Comparison of ENCODE assay signal across 8 cellular contexts in the genomic region with DNA sequence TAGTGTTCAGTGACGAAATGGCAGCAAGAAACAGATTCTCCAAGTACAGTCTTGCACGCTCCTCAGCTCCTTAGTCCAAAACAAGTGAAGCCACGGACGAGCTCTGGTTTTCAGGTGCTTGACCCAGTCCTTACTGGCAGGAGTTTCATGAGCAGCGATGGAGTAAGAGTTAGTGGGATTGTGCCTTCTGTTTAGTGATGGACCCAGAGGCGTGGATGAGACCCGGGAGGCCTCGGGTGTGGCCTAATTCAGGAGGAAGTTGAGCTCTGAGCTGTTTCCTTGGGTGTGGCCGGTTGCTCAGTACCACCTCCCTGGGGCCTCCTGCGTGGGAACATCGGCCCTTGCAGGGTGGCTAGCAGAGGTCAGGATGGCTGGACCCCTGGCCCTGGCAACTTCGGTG. TPM values are rescaled to one million over a fixed set of nuclear protein-coding genes. Genes with fewer than 3 reads are reported as not detected.
DNase-seq lines count a peak whose midpoint lies in the region; ATAC-seq, FAIRE-seq and TF ChIP-seq lines count a peak whose summit lies in the region.

No MANE protein-coding gene starts in this region.

- peak; percentile 60 for ATAC-seq in GM18909 (IDR thresholded peaks at IDR 0.05; ENCODE audit: poor library complexity, unreplicated experiment)
- ATAC-seq in HG02884 (IDR thresholded peaks at IDR 0.05; ENCODE audit: unreplicated experiment) = peak; percentile 34

- no peak overlapping the region for H3K4me3 Mint-ChIP-seq in neural progenitor cell

- no peak overlapping the region for H3K9ac ChIP-seq in neural progenitor cell

- H3K36me3 Mint-ChIP-seq in neural progenitor cell = peaks cover 24% of the 10 kb centered on the region

- H3K27ac ChIP-seq in dorsolateral prefrontal cortex = peak overlapping the region; percentile 49 to 98 (median 91)
- H3K27ac ChIP-seq in neural progenitor cell = no peak overlapping the region

- H3K4me2 ChIP-seq in neural progenitor cell = no peak overlapping the region

- no peaks in the 10 kb centered on the region for H3K79me2 ChIP-seq in neural progenitor cell (ENCODE audit: low read depth)

- intact Hi-C loops in dorsolateral prefrontal cortex (cut with DNase I) = loop anchor here (2.0 to 10.0 kb wide), 5 partner anchors 52 to 282 kb away; a partner anchor contains a TSS

- TF ChIP-seq CTCF in dorsolateral prefrontal cortex (IDR thresholded peaks at IDR 0.05 in 54 of 56, conservative IDR thresholded peaks at IDR 0.05 in 2 of 56; ENCODE audit: low read depth in 1 of 56, partially characterized antibody in 56 of 56) (no peak), neural progenitor cell (IDR thresholded peaks at IDR 0.05) (no peak)

- peaks cover 47% of the 10 kb centered on the region for H3K4me1 ChIP-seq in neural progenitor cell

- H3K9me3 Mint-ChIP-seq in neural progenitor cell = no peaks in the 10 kb centered on the region

- peak; percentile 36 for DNase-seq in SKM-1 treated with dmso at 0.1 percent for 144 hours (lab: John Stamatoyannopoulos, UW; ENCODE audit: unreplicated experiment)
- DNase-seq in dorsolateral prefrontal cortex = no peak
- DNase-seq in stimulated activated CD4-positive, alpha-beta T cell treated with anti-CD3 and anti-CD28 coated beads, Interleukin-4, amount 100 ng/mL, for 24 hours = peak; percentile 8
- DNase-seq in epidermal melanocyte (ENCODE audit: insufficient read length, low spot score) = no peak
- no peak for DNase-seq in neural progenitor cell (ENCODE audit: low spot score)
- no peak for DNase-seq in GM12891 (ENCODE audit: insufficient read length, low spot score)

- H3K27ac Mint-ChIP-seq in neural progenitor cell = no peak overlapping the region

- H2AFZ ChIP-seq in neural progenitor cell (replicated peaks) = no peak overlapping the region

- peaks cover 20% of the 10 kb centered on the region for H3F3A ChIP-seq in neural progenitor cell (ENCODE audit: low read depth)

- FAIRE-seq in GM12891 (lab: Jason Lieb, UNC) = no peak

- TF ChIP-seq POLR2A in GM12891 (IDR thresholded peaks at IDR 0.05; ENCODE audit: low read depth, low read length) = no peak

- H3K9me3 ChIP-seq in neural progenitor cell (ENCODE audit: low read depth) = no peaks in the 10 kb centered on the region

- H3K36me3 ChIP-seq in neural progenitor cell = no peaks in the 10 kb centered on the region

- H4K20me1 ChIP-seq in neural progenitor cell (ENCODE audit: low read depth) = peaks cover 84% of the 10 kb centered on the region

- H3K4me1 Mint-ChIP-seq in neural progenitor cell = peaks cover 63% of the 10 kb centered on the region

- no peaks in the 10 kb centered on the region for H3K27me3 ChIP-seq in dorsolateral prefrontal cortex
- no peaks in the 10 kb centered on the region for H3K27me3 ChIP-seq in neural progenitor cell

- H3K4me3 ChIP-seq in dorsolateral prefrontal cortex (peak overlapping the region in 40 of 59 donors; percentile 1 to 52 (median 29)), neural progenitor cell (no peak overlapping the region)

- no peaks in the 10 kb centered on the region for H3K27me3 Mint-ChIP-seq in neural progenitor cell (ENCODE audit: insufficient read depth, low read depth)

TF ChIP-seq in GM12891, 5 proteins besides CTCF, POLR2A, EP300 and RAD21:
- TF ChIP-seq PAX5 (IDR thresholded peaks at IDR 0.05; ENCODE audit: insufficient read depth, low read length, severe bottlenecking) (no peak), POU2F2 (IDR thresholded peaks at IDR 0.05; ENCODE audit: low read depth, low read length) (no peak), SPI1 (IDR thresholded peaks at IDR 0.05; ENCODE audit: low read depth, low read length) (no peak), TAF1 (IDR thresholded peaks at IDR 0.05; ENCODE audit: low read depth, low read length) (no peak), POLR2AphosphoS5 (IDR thresholded peaks at IDR 0.05; ENCODE audit: low read depth, low read length) (no peak)

RNA-seq across cellular contexts. Expression of a gene that starts 52.0 kb away (rescaled TPM):
- total RNA-seq in dorsolateral prefrontal cortex = 100 to 1,000 TPM; 329 to 792 (median 457) TPM
- total RNA-seq in neural progenitor cell (ENCODE audit: low replicate concordance) = 53.0 and 63.1 TPM in 2 replicates
- polyA plus RNA-seq in GM12891 (2012; ENCODE audit: low read depth, missing spikeins) = 0.17 TPM

Comparison
In these comparisons a context has a peak if more than half of its experiments do, and no peak if none do; other contexts are left out.
1. DNase-seq: peak in SKM-1 treated with dmso at 0.1 percent for 144 hours (single experiment) and stimulated activated CD4-positive, alpha-beta T cell treated with anti-CD3 and anti-CD28 coated beads, Interleukin-4, amount 100 ng/mL, for 24 hours (single experiment); none in dorsolateral prefrontal cortex (0 of 10), epidermal melanocyte (single experiment), neural progenitor cell (single experiment) and GM12891 (single experiment).